8 cellular contexts compared by ENCODE assay signal in the genomic region with DNA sequence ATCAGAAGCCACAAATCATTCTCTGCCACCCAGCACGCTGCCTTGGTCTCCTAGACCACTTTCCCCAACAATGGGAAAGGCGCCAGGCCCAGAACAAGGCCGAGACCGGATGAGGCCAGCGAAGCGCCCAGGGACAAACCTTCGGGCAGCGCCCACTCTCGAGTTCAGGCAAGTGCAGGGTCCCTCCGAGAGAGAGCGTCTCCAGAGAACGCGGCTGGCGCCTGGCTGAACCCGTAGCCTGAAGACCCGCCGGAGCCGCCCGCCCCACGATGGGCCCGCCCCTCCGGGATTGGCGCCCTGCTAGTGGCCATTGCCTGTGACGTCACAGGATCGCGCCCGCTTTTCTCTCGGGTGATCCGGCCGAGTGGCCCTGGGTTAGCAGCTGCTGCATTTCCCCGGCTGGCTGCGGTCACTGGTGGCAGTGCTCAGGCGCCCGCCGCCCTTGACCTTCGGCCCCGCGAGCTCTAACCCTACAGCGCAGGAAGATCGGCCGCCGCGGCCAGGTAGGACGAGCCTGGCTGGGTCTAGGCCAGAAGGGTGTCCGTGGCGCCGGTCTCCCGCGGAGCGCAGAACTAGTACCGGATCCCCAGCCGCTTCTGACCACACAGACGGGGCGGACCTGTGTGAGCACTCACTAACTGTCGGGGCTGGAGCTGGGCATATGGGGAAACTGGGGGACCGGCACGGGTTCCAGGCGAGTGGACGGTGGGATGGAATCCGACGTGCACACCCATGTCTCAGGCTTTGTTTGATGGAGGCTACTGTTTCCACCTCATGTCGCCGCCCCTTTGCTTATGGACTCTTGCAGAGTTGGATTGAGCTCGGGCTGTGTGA. TPM values are rescaled to one million over a fixed set of nuclear protein-coding genes. Genes with fewer than 3 reads are reported as not detected.
DNase-seq lines count a peak whose midpoint lies in the region; ATAC-seq and TF ChIP-seq lines count a peak whose summit lies in the region.

A gene with protein sequence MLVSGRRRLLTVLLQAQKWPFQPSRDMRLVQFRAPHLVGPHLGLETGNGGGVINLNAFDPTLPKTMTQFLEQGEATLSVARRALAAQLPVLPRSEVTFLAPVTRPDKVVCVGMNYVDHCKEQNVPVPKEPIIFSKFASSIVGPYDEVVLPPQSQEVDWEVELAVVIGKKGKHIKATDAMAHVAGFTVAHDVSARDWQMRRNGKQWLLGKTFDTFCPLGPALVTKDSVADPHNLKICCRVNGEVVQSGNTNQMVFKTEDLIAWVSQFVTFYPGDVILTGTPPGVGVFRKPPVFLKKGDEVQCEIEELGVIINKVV (plus strand): TSS at position 339 of the 834 bp plus-strand sequence. CDS start 2,851 bp downstream, outside the sequence.

- peak within 1 kb of the TSS; percentile 96 for H3K4me3 ChIP-seq in AG04449 (ENCODE audit: low read depth, low read length)
- H3K4me3 ChIP-seq in iPS-18a (ENCODE audit: low read length): peak within 1 kb of the TSS; percentile 93
- peak within 1 kb of the TSS; percentile 72 to 99 (median 97) for H3K4me3 ChIP-seq in skeletal muscle tissue (ENCODE audit: low read length in 3 of 3)

- H3K4me1 ChIP-seq in iPS-18a (ENCODE audit: control insufficient read depth, low read depth, low read length) (peaks cover 2% of the 10 kb centered on the region), skeletal muscle tissue (ENCODE audit: control insufficient read depth in 3 of 3, insufficient read depth in 3 of 3, low read length in 3 of 3) (peaks cover 12 to 22% (median 21%) of the 10 kb centered on the region in 3 donors)

- H3K36me3 ChIP-seq in iPS-18a (ENCODE audit: control insufficient read depth, low read depth, low read length) (no peaks in the 10 kb centered on the region), skeletal muscle tissue (ENCODE audit: control insufficient read depth in 3 of 3, insufficient read depth in 3 of 3, low read length in 3 of 3) (peaks cover 0 to 6% (median 6%) of the 10 kb centered on the region in 3 donors)

- no peaks in the 10 kb centered on the region for H3K27me3 ChIP-seq in iPS-18a (ENCODE audit: control insufficient read depth, insufficient read depth, low read length)
- no peaks in the 10 kb centered on the region for H3K27me3 ChIP-seq in skeletal muscle tissue (ENCODE audit: control insufficient read depth in 3 of 3, insufficient read depth in 3 of 3, low read length in 3 of 3)

- H3K9me3 ChIP-seq in iPS-18a (ENCODE audit: control insufficient read depth, low read depth, low read length): no peaks in the 10 kb centered on the region
- H3K9me3 ChIP-seq in skeletal muscle tissue (ENCODE audit: control insufficient read depth in 3 of 3, low read length in 3 of 3): no peaks in the 10 kb centered on the region

- CTCF ChIA-PET in AG04449 (lab: Yijun Ruan, JAX): interaction anchor here (0.6 to 4.3 kb wide), 13 partner anchors 10 to 332 kb away, joined by 3 to 54 read pairs (median 5); no protein-coding TSS in a partner anchor

- TF ChIP-seq CTCF in AG04449 (IDR thresholded peaks at IDR 0.05; ENCODE audit: insufficient read depth, low read length, missing control alignments) (no peak), VCaP (conservative IDR thresholded peaks at IDR 0.05) (no peak)

- peak within 1 kb of the TSS; percentile 84 for H3K9ac ChIP-seq in iPS-18a (ENCODE audit: low read length)
- peak within 1 kb of the TSS; percentile 91 to 99 (median 99) for H3K9ac ChIP-seq in skeletal muscle tissue (ENCODE audit: low read depth in 1 of 3, low read length in 3 of 3)

- in situ Hi-C loops in T47D (cut with HindIII; ENCODE audit: low pct_unique_long_range_greater_than_20kb, low sequenced_read_pairs): no loop called here

- DNase-seq in AG04449 (ENCODE audit: low read depth, low spot score) (no peak), NCI-H2196 treated with DMSO at 0.1 percent for 48 hours (lab: John Stamatoyannopoulos, UW; ENCODE audit: unreplicated experiment) (peak; percentile 75), T47D (ENCODE audit: low read depth in 1 of 2, low spot score in 1 of 2) (peak; percentile 90 to 92)

- H3K27ac ChIP-seq in VCaP: peak within 1 kb of the TSS; percentile 67
- no peak within 1 kb of the TSS for H3K27ac ChIP-seq in iPS-18a (ENCODE audit: low read length)
- H3K27ac ChIP-seq in skeletal muscle tissue (ENCODE audit: low read depth, low read length): peak within 1 kb of the TSS; percentile 91

- POLR2A ChIA-PET in AG04449 (lab: Yijun Ruan, JAX): no interaction called here

- ATAC-seq in GM18907 (IDR thresholded peaks at IDR 0.05; ENCODE audit: unreplicated experiment) (peak; percentile 95), HG03139 (IDR thresholded peaks at IDR 0.05; ENCODE audit: unreplicated experiment) (peak; percentile 92)

RNA-seq across cellular contexts. Expression of the gene that starts here (rescaled TPM):
- 3.7 TPM for total RNA-seq in skeletal muscle tissue
